Comparison of ENCODE assay signal across 18 cellular contexts in genomic region chr1:239792157-239792556, GRCh38.
A peak's percentile ranks its signal among the peaks of the same experiment; 100 is the strongest.
DNase-seq lines count a peak whose midpoint lies in the region; ATAC-seq and TF ChIP-seq lines count a peak whose summit lies in the region.
"Had no signal": no experiment of that assay in that cellular context is flagged by ENCODE, and none has a peak within 500 bp of the region (broad histone marks: within the 10 kb centered on the region; RNA-seq: fewer than 3 reads in every experiment).

No MANE protein-coding gene starts in this region.

- no peak overlapping the region for H3K4me3 Mint-ChIP-seq in activated T-cell treated with anti-CD3 and anti-CD28 coated beads, Interleukin-2, amount 50 U/mL, for 72 hours
- H3K4me3 Mint-ChIP-seq: GM23338 had no signal

- no peaks in the 10 kb centered on the region for H3K27me3 ChIP-seq in WERI-Rb-1 (ENCODE audit: insufficient read depth, low read depth, severe bottlenecking)
- H3K27me3 ChIP-seq: BLaER1 had no signal

- peaks cover 15% of the 10 kb centered on the region for H3K4me1 Mint-ChIP-seq in activated T-cell treated with anti-CD3 and anti-CD28 coated beads, Interleukin-2, amount 50 U/mL, for 72 hours (ENCODE audit: low read depth)

- no peaks in the 10 kb centered on the region for H3K27me3 Mint-ChIP-seq in activated T-cell treated with anti-CD3 and anti-CD28 coated beads, Interleukin-2, amount 50 U/mL, for 72 hours (ENCODE audit: low read depth)

- peak; percentile 7; the same call in 1 of the 2 replicates for TF ChIP-seq CTCF in WERI-Rb-1 (IDR thresholded peaks at IDR 0.05; ENCODE audit: low read depth, low read length)

- peaks cover 2 to 6% of the 10 kb centered on the region in 2 donors for H3K9me3 Mint-ChIP-seq in activated T-cell treated with anti-CD3 and anti-CD28 coated beads, Interleukin-2, amount 50 U/mL, for 72 hours
- H3K9me3 Mint-ChIP-seq: GM23338 had no signal

- H3K9me3 ChIP-seq in WERI-Rb-1 (ENCODE audit: severe bottlenecking), result no peaks in the 10 kb centered on the region
- H3K9me3 ChIP-seq: BLaER1 had no signal

- peaks cover 1 to 5% of the 10 kb centered on the region in 2 donors for H3K36me3 Mint-ChIP-seq in activated T-cell treated with anti-CD3 and anti-CD28 coated beads, Interleukin-2, amount 50 U/mL, for 72 hours (ENCODE audit: insufficient read depth in 2 of 2)

- peak; percentile 6 for DNase-seq in DMS53 (lab: John Stamatoyannopoulos, UW)
- DNase-seq in DMS53 treated with DMSO at 0.1 percent for 48 hours (lab: John Stamatoyannopoulos, UW; ENCODE audit: unreplicated experiment), result no peak
- peak; percentile 50 to 55 for DNase-seq in activated T-cell treated with anti-CD3 and anti-CD28 coated beads, Interleukin-2, amount 50 U/mL, for 72 hours
- no peak for DNase-seq in activated T-cell treated with anti-CD3 and anti-CD28 coated beads, Interleukin-2, amount 50 U/mL, for 48 hours
- DNase-seq in COLO829 (ENCODE audit: low spot score), result peak; percentile 40
- no peak for DNase-seq in WERI-Rb-1
- DNase-seq: DMS 273 treated with DMSO at 0.1 percent for 48 hours, KG1, NCI-H1092, NCI-H146, NCI-H2081 treated with DMSO at 0.1 percent for 48 hours, NCI-H510A, NCI-H82 had no signal

- no peak overlapping the region for H3K27ac ChIP-seq in WERI-Rb-1
- H3K27ac ChIP-seq: 22Rv1, BLaER1 had no signal

- ATAC-seq in activated T-cell treated with anti-CD3 and anti-CD28 coated beads, Interleukin-2, amount 50 U/mL, for 72 hours (replicated peaks in 1 of 2), result peak; percentile 99
- ATAC-seq in HG03175 (IDR thresholded peaks at IDR 0.05; ENCODE audit: unreplicated experiment) (no peak), HG02623 (IDR thresholded peaks at IDR 0.05; ENCODE audit: unreplicated experiment) (no peak)
- ATAC-seq: GM23338 had no signal

- H3K4me3 ChIP-seq in WERI-Rb-1 (ENCODE audit: low read depth, low read length), result no peak overlapping the region
- H3K4me3 ChIP-seq: BLaER1, GM23338 had no signal

- no peak overlapping the region for H3K27ac Mint-ChIP-seq in activated T-cell treated with anti-CD3 and anti-CD28 coated beads, Interleukin-2, amount 50 U/mL, for 72 hours
- H3K27ac Mint-ChIP-seq: GM23338 had no signal

- H3K36me3 ChIP-seq in WERI-Rb-1, result no peaks in the 10 kb centered on the region
- H3K36me3 ChIP-seq: BLaER1 had no signal

Comparison
In these comparisons a context has a peak if more than half of its experiments do, and no peak if none do; other contexts are left out.
1. DNase-seq: peak in DMS53 (single experiment), activated T-cell treated with anti-CD3 and anti-CD28 coated beads, Interleukin-2, amount 50 U/mL, for 72 hours (2 of 2) and COLO829 (single experiment); none in DMS53 treated with DMSO at 0.1 percent for 48 hours (single experiment), activated T-cell treated with anti-CD3 and anti-CD28 coated beads, Interleukin-2, amount 50 U/mL, for 48 hours (0 of 2) and WERI-Rb-1 (single experiment).
2. ATAC-seq: peak in activated T-cell treated with anti-CD3 and anti-CD28 coated beads, Interleukin-2, amount 50 U/mL, for 72 hours (2 of 2); none in HG03175 (single experiment) and HG02623 (single experiment).